In genomic region chr5:180604271-180604670, GRCh38 we compare ENCODE assay signal across 1 cellular context.
TF ChIP-seq lines count a peak whose summit lies in the region.

No MANE protein-coding gene starts in this region.

TF ChIP-seq in HEK293, 187 proteins besides CTCF, POLR2A, EP300 and RAD21 (continued from another document):
- TF ChIP-seq ZNF670 (tag by site-specific recombination; IDR thresholded peaks at IDR 0.05; ENCODE audit: low read depth), result no peak
